Comparison of ENCODE assay signal across 29 cellular contexts in genomic region chr19:16703677-16704076, GRCh38. TPM values are rescaled to one million over a fixed set of nuclear protein-coding genes. Genes with fewer than 3 reads are reported as not detected.
"Had no signal": no experiment of that assay in that cellular context is flagged by ENCODE, and none has a peak within 500 bp of the region (broad histone marks: within the 10 kb centered on the region; RNA-seq: fewer than 3 reads in every experiment).

No MANE protein-coding gene starts in this region.

- H3K4me3 ChIP-seq: colonic mucosa, esophagus squamous epithelium, gastrocnemius medialis, heart right ventricle, left lung, lower lobe of right lung had no signal

- H3K27ac ChIP-seq: colonic mucosa, epithelial cell of prostate, esophagus squamous epithelium, gastrocnemius medialis, heart right ventricle, left lung, lower lobe of right lung had no signal

- DNase-seq: colonic mucosa; cortex of kidney; effector CD8-positive, alpha-beta T cell; effector memory CD8-positive, alpha-beta T cell; endodermal cell; erythroblast; esophagus squamous epithelium; foreskin fibroblast; foreskin melanocyte; gastrocnemius medialis; glutamatergic neuron; head of caudate nucleus; heart right ventricle; hippocampal formation; left cardiac atrium; left lung; left ventricle myocardium superior; lower lobe of right lung; mesendoderm; midbrain had no signal

- H3K27me3 ChIP-seq: colonic mucosa, esophagus squamous epithelium, gastrocnemius medialis, heart right ventricle, left lung had no signal

- H3K36me3 ChIP-seq: colonic mucosa, esophagus squamous epithelium, gastrocnemius medialis, heart right ventricle, left lung, lower lobe of right lung had no signal

- FAIRE-seq: endometrium, islet of Langerhans, keratinocyte had no signal

- ATAC-seq: effector memory CD8-positive, alpha-beta T cell; esophagus mucosa; gastrocnemius medialis; heart right ventricle; left cardiac atrium; left lung; left ventricle myocardium superior; lower lobe of right lung had no signal

- H3K9me3 ChIP-seq: colonic mucosa, esophagus squamous epithelium, gastrocnemius medialis, heart right ventricle, left lung, lower lobe of right lung had no signal

- H3K4me1 ChIP-seq: colonic mucosa, left lung, lower lobe of right lung had no signal

RNA-seq across cellular contexts. Expression of gene NWD1, which starts 16.0 kb away (rescaled TPM):
- total RNA-seq: dermis microvascular lymphatic vessel endothelial cell, endodermal cell, glomerular endothelial cell, left ventricle myocardium superior, lung microvascular endothelial cell, mononuclear cell had no signal
